1 cellular context compared by ENCODE assay signal in the genomic region with DNA sequence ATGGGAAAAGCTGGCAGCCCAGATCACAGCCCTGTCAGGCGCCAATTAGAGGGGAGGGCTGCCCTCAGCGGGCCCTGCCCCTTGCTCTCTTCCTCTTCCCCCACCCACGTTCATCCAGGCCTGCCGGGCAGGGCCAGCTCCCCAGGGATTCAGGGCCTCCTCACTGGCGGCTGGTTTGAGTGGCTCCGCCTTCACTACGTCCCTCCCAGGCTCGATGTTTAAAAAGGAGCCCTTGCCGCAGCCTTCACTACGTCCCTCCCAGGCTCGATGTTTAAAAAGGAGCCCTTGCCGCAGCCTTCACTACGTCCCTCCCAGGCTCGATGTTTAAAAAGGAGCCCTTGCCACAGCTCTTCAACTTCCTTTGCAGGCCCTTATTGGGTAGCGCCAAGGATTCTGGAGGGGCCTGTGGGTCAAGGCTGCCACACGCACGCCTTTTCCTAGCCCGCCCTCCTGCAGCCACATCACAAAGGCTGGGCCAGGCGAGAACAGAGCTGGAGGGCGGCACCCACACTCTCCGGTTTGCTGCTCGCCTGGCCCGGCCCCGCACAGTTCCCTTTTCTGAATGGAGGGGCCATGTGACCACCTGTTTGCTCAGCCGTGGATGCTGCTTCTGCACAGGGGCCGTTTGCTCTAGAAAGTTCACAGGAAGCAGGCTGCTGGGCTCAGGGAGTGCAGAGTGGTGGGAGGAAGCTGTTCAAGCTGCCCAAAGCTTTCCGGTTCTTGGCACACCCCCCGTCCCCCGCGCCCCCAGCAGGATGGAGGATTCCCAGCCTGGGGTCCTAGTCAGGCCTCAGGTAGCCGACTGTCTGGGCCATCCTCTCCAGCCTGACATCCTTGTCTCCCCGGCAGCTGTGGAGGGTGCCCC.
TF ChIP-seq lines count a peak whose summit lies in the region.

No MANE protein-coding gene starts in this region.

TF ChIP-seq in HepG2, 621 proteins besides CTCF, POLR2A, EP300 and RAD21 (continued from another document and continues in another):
- TF ChIP-seq ZNF720 (CRISPR knock-in tag; IDR thresholded peaks at IDR 0.05) (no peak), ZBTB10 (CRISPR knock-in tag; IDR thresholded peaks at IDR 0.05; ENCODE audit: borderline replicate concordance) (peak; percentile 92; the same call in 1 of the 2 replicates), ZNF318 (CRISPR knock-in tag; IDR thresholded peaks at IDR 0.05) (peak; percentile 91; the same call in 1 of the 2 replicates), AKNA (CRISPR knock-in tag; IDR thresholded peaks at IDR 0.05; ENCODE audit: borderline replicate concordance) (peak; percentile 98), ZNF329 (CRISPR knock-in tag; IDR thresholded peaks at IDR 0.05; ENCODE audit: low read depth) (peak; percentile 84; the same call in 1 of the 2 replicates), GABPA (IDR thresholded peaks at IDR 0.05; ENCODE audit: low read depth, low read length) (no peak), GABPA (CRISPR knock-in tag; IDR thresholded peaks at IDR 0.05; ENCODE audit: low read depth) (peak; percentile 79), CHCHD3 (CRISPR knock-in tag; IDR thresholded peaks at IDR 0.05) (peak; percentile 92), AHDC1 (CRISPR knock-in tag; IDR thresholded peaks at IDR 0.05; ENCODE audit: borderline replicate concordance) (peak; percentile 90), ZNF772 (CRISPR knock-in tag; IDR thresholded peaks at IDR 0.05) (peak; percentile 94), RELA (CRISPR knock-in tag; IDR thresholded peaks at IDR 0.05) (peak; percentile 18; the same call in 1 of the 2 replicates), MAZ (IDR thresholded peaks at IDR 0.05; ENCODE audit: borderline replicate concordance, low read depth, low read length) (peak; percentile 88), MAZ (CRISPR knock-in tag; IDR thresholded peaks at IDR 0.05; ENCODE audit: low read depth) (peak; percentile 89)
- TF ChIP-seq, protein P1, sequence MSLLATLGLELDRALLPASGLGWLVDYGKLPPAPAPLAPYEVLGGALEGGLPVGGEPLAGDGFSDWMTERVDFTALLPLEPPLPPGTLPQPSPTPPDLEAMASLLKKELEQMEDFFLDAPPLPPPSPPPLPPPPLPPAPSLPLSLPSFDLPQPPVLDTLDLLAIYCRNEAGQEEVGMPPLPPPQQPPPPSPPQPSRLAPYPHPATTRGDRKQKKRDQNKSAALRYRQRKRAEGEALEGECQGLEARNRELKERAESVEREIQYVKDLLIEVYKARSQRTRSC (CRISPR knock-in tag; IDR thresholded peaks at IDR 0.05; ENCODE audit: low read depth) = no peak
- TF ChIP-seq, protein P2, sequence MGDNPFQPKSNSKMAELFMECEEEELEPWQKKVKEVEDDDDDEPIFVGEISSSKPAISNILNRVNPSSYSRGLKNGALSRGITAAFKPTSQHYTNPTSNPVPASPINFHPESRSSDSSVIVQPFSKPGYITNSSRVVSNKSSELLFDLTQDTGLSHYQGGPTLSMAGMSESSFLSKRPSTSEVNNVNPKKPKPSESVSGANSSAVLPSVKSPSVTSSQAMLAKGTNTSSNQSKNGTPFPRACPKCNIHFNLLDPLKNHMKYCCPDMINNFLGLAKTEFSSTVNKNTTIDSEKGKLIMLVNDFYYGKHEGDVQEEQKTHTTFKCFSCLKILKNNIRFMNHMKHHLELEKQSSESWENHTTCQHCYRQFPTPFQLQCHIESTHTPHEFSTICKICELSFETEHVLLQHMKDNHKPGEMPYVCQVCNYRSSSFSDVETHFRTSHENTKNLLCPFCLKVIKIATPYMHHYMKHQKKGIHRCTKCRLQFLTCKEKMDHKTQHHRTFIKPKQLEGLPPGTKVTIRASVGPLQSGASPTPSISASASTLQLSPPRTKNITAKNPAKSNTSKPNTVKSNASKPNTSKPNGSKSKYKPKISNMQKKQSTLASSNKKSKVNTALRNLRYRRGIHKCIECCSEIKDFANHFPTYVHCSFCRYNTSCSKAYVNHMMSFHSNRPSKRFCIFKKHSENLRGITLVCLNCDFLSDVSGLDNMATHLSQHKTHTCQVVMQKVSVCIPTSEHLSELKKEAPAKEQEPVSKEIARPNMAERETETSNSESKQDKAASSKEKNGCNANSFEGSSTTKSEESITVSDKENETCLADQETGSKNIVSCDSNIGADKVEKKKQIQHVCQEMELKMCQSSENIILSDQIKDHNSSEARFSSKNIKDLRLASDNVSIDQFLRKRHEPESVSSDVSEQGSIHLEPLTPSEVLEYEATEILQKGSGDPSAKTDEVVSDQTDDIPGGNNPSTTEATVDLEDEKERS (CRISPR knock-in tag; IDR thresholded peaks at IDR 0.05) = peak; percentile 98
- TF ChIP-seq, protein P3, sequence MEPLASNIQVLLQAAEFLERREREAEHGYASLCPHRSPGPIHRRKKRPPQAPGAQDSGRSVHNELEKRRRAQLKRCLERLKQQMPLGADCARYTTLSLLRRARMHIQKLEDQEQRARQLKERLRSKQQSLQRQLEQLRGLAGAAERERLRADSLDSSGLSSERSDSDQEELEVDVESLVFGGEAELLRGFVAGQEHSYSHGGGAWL (CRISPR knock-in tag; IDR thresholded peaks at IDR 0.05) = peak; percentile 99
